ENCODE assay signal across 9 cellular contexts in the genomic region with DNA sequence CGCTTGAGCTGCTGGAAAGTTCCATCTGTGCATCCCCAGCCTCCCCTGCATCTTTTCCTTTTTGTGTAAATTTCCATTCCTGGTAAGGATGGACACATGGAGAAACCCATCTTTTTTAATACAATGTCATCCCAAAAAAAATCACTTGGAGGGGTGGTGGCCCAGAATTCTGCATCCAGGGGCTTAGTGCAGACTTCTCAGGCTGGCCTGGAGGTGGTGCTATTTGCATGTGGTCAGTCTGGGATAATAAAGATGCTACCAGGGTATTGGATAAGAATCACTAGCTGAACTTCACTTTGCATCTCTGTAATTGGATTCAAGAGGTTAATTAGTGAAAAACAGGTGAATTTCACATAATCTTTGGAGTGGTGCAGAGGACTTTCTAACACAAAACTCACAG. TPM values are rescaled to one million over a fixed set of nuclear protein-coding genes. Genes with fewer than 3 reads are reported as not detected.
DNase-seq lines count a peak whose midpoint lies in the region; ATAC-seq, FAIRE-seq and TF ChIP-seq lines count a peak whose summit lies in the region.
"Had no signal": no experiment of that assay in that cellular context is flagged by ENCODE, and none has a peak within 500 bp of the region (broad histone marks: within the 10 kb centered on the region; RNA-seq: fewer than 3 reads in every experiment).

No MANE protein-coding gene starts in this region.

- peak; percentile 47 for TF ChIP-seq CTCF in GM12865 (IDR thresholded peaks at IDR 0.05; ENCODE audit: insufficient read depth, low read depth, low read length, missing control alignments)
- peak; percentile 70 for TF ChIP-seq CTCF in kidney (IDR thresholded peaks at IDR 0.05; ENCODE audit: borderline replicate concordance, extremely low read depth, insufficient read depth)
- peak in 5 of 7 experiments; percentile 38 to 68 (median 58) for TF ChIP-seq CTCF in stomach (IDR thresholded peaks at IDR 0.05)

- no peaks in the 10 kb centered on the region for H3K27me3 ChIP-seq in stomach

- H3K9me3 ChIP-seq in kidney (ENCODE audit: control insufficient read depth in 1 of 2, low read length in 2 of 2) = no peaks in the 10 kb centered on the region
- no peaks in the 10 kb centered on the region for H3K9me3 ChIP-seq in stomach
- H3K9me3 ChIP-seq: SJSA1 had no signal

- no peak for ATAC-seq in activated naive CD8-positive, alpha-beta T cell treated with anti-CD3 and anti-CD28 coated beads, Interleukin-2, amount 10 ng/mL, durations not matched to agents 7 days and 5 days (ENCODE audit: low read depth)
- no peak for ATAC-seq in GM21423 (IDR thresholded peaks at IDR 0.05; ENCODE audit: unreplicated experiment)

- H3K4me3 ChIP-seq in GM12865 (ENCODE audit: low read depth, low read length) (no peak overlapping the region), kidney (ENCODE audit: low read length in 2 of 2) (no peak overlapping the region), stomach (no peak overlapping the region)
- H3K4me3 ChIP-seq: SJSA1 had no signal

- peaks cover 43% of the 10 kb centered on the region for H3K4me1 Mint-ChIP-seq in activated naive CD8-positive, alpha-beta T cell treated with anti-CD3 and anti-CD28 coated beads, Interleukin-2, amount 10 ng/mL, durations not matched to agents 7 days and 5 days

- H3K4me1 ChIP-seq in kidney (ENCODE audit: control insufficient read depth in 1 of 2, insufficient read depth in 1 of 2, low read depth in 1 of 2, low read length in 2 of 2) (no peaks in the 10 kb centered on the region), stomach (peaks cover 0 to 46% (median 28%) of the 10 kb centered on the region in 4 donors)

- peak overlapping the region; percentile 64 for H3K4me3 Mint-ChIP-seq in activated naive CD8-positive, alpha-beta T cell treated with anti-CD3 and anti-CD28 coated beads, Interleukin-2, amount 10 ng/mL, durations not matched to agents 7 days and 5 days

- no peak for TF ChIP-seq EP300 in stomach (IDR thresholded peaks at IDR 0.05)

- WGBS in stomach, 5 donors = 65 to 78% (median 73%) methylated on average over 1 of the region's 1 CpG

- no peaks in the 10 kb centered on the region for H3K9me3 Mint-ChIP-seq in activated naive CD8-positive, alpha-beta T cell treated with anti-CD3 and anti-CD28 coated beads, Interleukin-2, amount 10 ng/mL, durations not matched to agents 7 days and 5 days

- TF ChIP-seq POLR2A in stomach (IDR thresholded peaks at IDR 0.05) = no peak

- intact Hi-C loops in kidney (cut with DNase I) (loop anchor here (10.0 kb wide), 1 partner anchor 326 kb away; no protein-coding TSS in a partner anchor), stomach (cut with DNase I; ENCODE audit: low total_unique reads) (no loop called here)

- H3K36me3 ChIP-seq in kidney (ENCODE audit: control insufficient read depth in 1 of 2, insufficient read depth in 2 of 2, low read length in 2 of 2) (peaks cover 0 to under 1% of the 10 kb centered on the region in 2 donors), stomach (peaks cover 0 to 6% (median 4%) of the 10 kb centered on the region in 4 donors)

- DNase-seq in Ammon's horn (ENCODE audit: low spot score) = peak; percentile 72
- DNase-seq in GM12865 (ENCODE audit: low read depth) = peak; percentile 45
- DNase-seq in NCI-H748 (lab: John Stamatoyannopoulos, UW; ENCODE audit: unreplicated experiment) = peak; percentile 35
- no peak for DNase-seq in activated naive CD8-positive, alpha-beta T cell treated with anti-CD3 and anti-CD28 coated beads, Interleukin-2, amount 10 ng/mL, durations not matched to agents 7 days and 5 days
- no peak for DNase-seq in kidney
- peak; percentile 37 for DNase-seq in stomach
- no peak for DNase-seq in cortex of kidney (lab: John Stamatoyannopoulos, UW)

- H3K27me3 Mint-ChIP-seq in activated naive CD8-positive, alpha-beta T cell treated with anti-CD3 and anti-CD28 coated beads, Interleukin-2, amount 10 ng/mL, durations not matched to agents 7 days and 5 days = no peaks in the 10 kb centered on the region

- peaks cover 4% of the 10 kb centered on the region for H3K36me3 Mint-ChIP-seq in activated naive CD8-positive, alpha-beta T cell treated with anti-CD3 and anti-CD28 coated beads, Interleukin-2, amount 10 ng/mL, durations not matched to agents 7 days and 5 days

- POLR2A ChIA-PET in activated naive CD8-positive, alpha-beta T cell treated with anti-CD3 and anti-CD28 coated beads, Interleukin-2, amount 10 ng/mL, durations not matched to agents 7 days and 5 days (lab: Charles Lee) = interaction anchor here (0.7 to 4.5 kb wide), 7 partner anchors 33 to 381 kb away, joined by 3 to 50 read pairs (median 7); a partner anchor contains a TSS

- H3K27ac ChIP-seq in kidney (ENCODE audit: low read depth in 2 of 2, low read length in 2 of 2) (no peak overlapping the region), stomach (peak overlapping the region in 2 of 5 donors; percentile 1 to 65)
- H3K27ac ChIP-seq: SJSA1 had no signal

- no peak for FAIRE-seq in kidney (lab: Jason Lieb, UNC)

- no peak overlapping the region for H3K9ac ChIP-seq in kidney (ENCODE audit: low read length in 2 of 2)

- peak overlapping the region; percentile 67 for H3K27ac Mint-ChIP-seq in activated naive CD8-positive, alpha-beta T cell treated with anti-CD3 and anti-CD28 coated beads, Interleukin-2, amount 10 ng/mL, durations not matched to agents 7 days and 5 days

RNA-seq across cellular contexts. Expression of a gene that starts 1.8 kb away (rescaled TPM):
- 10 to 100 TPM in 1 of 2 experiments, 1 to 10 TPM in 1; 9.6 to 10.9 TPM for total RNA-seq in activated naive CD8-positive, alpha-beta T cell treated with anti-CD3 and anti-CD28 coated beads, Interleukin-2, amount 10 ng/mL, durations not matched to agents 7 days and 5 days
- 10.3 TPM for total RNA-seq in kidney
- 11.4 TPM for polyA plus RNA-seq in kidney (ENCODE audit: insufficient read depth, low read depth, low replicate concordance)
- total RNA-seq in stomach = 10 to 100 TPM in 2 of 5 donors, 1 to 10 TPM in 3; 1.2 to 28.1 (median 7.3) TPM
- polyA plus RNA-seq in stomach = 1 to 10 TPM; 3.0 to 8.5 (median 5.7) TPM

RNA-seq across cellular contexts. Expression of a gene that starts 55.1 kb away (rescaled TPM):
- total RNA-seq in activated naive CD8-positive, alpha-beta T cell treated with anti-CD3 and anti-CD28 coated beads, Interleukin-2, amount 10 ng/mL, durations not matched to agents 7 days and 5 days = 10 to 100 TPM; 26.8 to 27.9 TPM
- total RNA-seq in kidney (39.2 TPM), stomach (10 to 100 TPM; 13.4 to 70.1 (median 37.5) TPM)
- polyA plus RNA-seq in kidney (ENCODE audit: insufficient read depth, low read depth, low replicate concordance) (26.2 TPM), stomach (10 to 100 TPM in 2 of 3 donors, 1 to 10 TPM in 1; 9.1 to 15.5 (median 15.4) TPM)

RNA-seq across cellular contexts. Expression of a gene that starts 59.0 kb away (rescaled TPM):
- 1 to 10 TPM; 1.1 to 1.7 TPM for total RNA-seq in activated naive CD8-positive, alpha-beta T cell treated with anti-CD3 and anti-CD28 coated beads, Interleukin-2, amount 10 ng/mL, durations not matched to agents 7 days and 5 days
- total RNA-seq in kidney (11.8 TPM), stomach (1 to 10 TPM in 1 of 5 donors, not detected in 4; 2.0 TPM)
- polyA plus RNA-seq in kidney (ENCODE audit: insufficient read depth, low read depth, low replicate concordance) (19.7 TPM), stomach (1 to 10 TPM; 3.8 to 5.3 (median 4.1) TPM)

Comparison
In these comparisons a context has a peak if more than half of its experiments do, and no peak if none do; other contexts are left out.
1. DNase-seq: peak in Ammon's horn (single experiment), GM12865 (single experiment), NCI-H748 (single experiment) and stomach (single experiment); none in activated naive CD8-positive, alpha-beta T cell treated with anti-CD3 and anti-CD28 coated beads, Interleukin-2, amount 10 ng/mL, durations not matched to agents 7 days and 5 days (single experiment), kidney (single experiment) and cortex of kidney (single experiment).
2. Peak in every context shown above with its lines, with median percentiles within 50 percentile points of each other: CTCF ChIP-seq.